8 cellular contexts compared by ENCODE assay signal in the genomic region with DNA sequence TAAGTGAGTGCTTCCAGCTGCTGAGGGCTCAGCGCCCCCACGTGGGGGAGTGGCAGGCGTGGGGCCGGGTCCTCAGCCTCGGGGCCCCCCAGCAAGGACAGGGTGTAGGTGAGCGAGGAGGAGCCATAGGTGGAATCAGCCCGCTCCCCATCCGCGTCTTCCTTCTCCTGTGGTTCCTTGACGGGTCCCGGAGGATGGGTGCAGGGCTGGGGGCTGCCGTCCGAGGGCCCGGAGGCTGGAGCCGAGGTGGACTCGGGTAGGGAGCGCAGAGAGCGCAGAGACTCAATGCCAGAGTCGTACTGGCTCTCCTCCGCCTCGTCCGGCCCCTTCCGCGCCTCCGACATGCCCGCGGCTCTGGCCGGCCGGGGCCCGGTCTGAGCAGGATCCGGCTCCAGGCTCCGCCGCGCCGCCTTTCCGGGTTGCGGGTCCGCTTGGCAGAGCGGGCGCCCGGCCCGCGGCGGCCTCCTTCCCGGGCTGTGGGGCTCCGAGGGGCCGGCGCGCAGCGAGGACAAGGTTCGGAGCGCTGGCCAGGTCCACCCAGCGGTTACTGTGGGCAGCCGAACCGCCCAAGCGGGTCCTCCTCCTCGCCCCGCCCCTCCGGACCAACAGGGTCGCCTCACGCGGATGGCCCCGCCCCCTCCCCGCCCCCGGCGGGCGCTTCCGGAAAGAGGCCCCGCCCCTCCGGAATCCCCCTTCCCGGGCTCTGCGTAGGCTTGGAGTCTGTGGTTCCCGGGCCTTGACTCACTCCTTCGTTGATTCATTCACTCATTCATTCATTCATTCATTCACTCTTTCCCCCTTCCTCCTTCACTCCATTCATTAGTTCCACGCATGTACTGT. TPM values are rescaled to one million over a fixed set of nuclear protein-coding genes. Genes with fewer than 3 reads are reported as not detected.
DNase-seq lines count a peak whose midpoint lies in the region; ATAC-seq and TF ChIP-seq lines count a peak whose summit lies in the region.

A gene with protein sequence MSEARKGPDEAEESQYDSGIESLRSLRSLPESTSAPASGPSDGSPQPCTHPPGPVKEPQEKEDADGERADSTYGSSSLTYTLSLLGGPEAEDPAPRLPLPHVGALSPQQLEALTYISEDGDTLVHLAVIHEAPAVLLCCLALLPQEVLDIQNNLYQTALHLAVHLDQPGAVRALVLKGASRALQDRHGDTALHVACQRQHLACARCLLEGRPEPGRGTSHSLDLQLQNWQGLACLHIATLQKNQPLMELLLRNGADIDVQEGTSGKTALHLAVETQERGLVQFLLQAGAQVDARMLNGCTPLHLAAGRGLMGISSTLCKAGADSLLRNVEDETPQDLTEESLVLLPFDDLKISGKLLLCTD (minus strand): TSS at position 549 of the 840 bp plus-strand sequence. CDS start 205 bp downstream, at position 344.

- peak; percentile 44 for ATAC-seq in HG02759 (IDR thresholded peaks at IDR 0.05; ENCODE audit: unreplicated experiment)

- H3K4me3 ChIP-seq in right atrium auricular region (peak within 1 kb of the TSS; percentile 58 to 82), vagina (peak within 1 kb of the TSS; percentile 77 to 88)

- TF ChIP-seq CTCF in right atrium auricular region (IDR thresholded peaks at IDR 0.05): peak in 1 of 2 donors; percentile 37
- TF ChIP-seq CTCF in vagina (IDR thresholded peaks at IDR 0.05): peak in 1 of 3 experiments; percentile 30

- H3K27me3 ChIP-seq in right atrium auricular region (peaks cover 0 to 4% of the 10 kb centered on the region in 2 donors), vagina (peaks cover 2% of the 10 kb centered on the region)

- H3K27ac ChIP-seq in right atrium auricular region (peak within 1 kb of the TSS; percentile 84 to 87), vagina (peak within 1 kb of the TSS; percentile 89)

- intact Hi-C loops in T-helper 2 cell treated with Interferon-gamma antibody and Interleukin-4, amounts not matched to agents 100 ng/mL and 5 ng/mL, for 36 hours (cut with micrococcal nuclease): loop anchor here (1.0 to 5.0 kb wide), 4 partner anchors 8 to 1018 kb away; a partner anchor contains a TSS
- intact Hi-C loops in vagina (cut with DNase I): no loop called here

- peak; percentile 87 for TF ChIP-seq POLR2A in GM10847 (IDR thresholded peaks at IDR 0.05; ENCODE audit: extremely low read depth, insufficient read length)
- TF ChIP-seq POLR2A in vagina (IDR thresholded peaks at IDR 0.05): peak in 1 of 2 donors; percentile 73

- H3K36me3 ChIP-seq in right atrium auricular region (no peaks in the 10 kb centered on the region), vagina (no peaks in the 10 kb centered on the region)

- DNase-seq in NCI-H146 treated with DMSO at 0.1 percent for 48 hours (lab: John Stamatoyannopoulos, UW; ENCODE audit: unreplicated experiment): peak; percentile 87
- DNase-seq in anterior cingulate cortex (lab: John Stamatoyannopoulos, UW): peak in 57 of 58 donors; percentile 54 to 95 (median 88)
- peak; percentile 96 for DNase-seq in right atrium auricular region (ENCODE audit: low spot score)
- DNase-seq in putamen (ENCODE audit: low spot score): peak; percentile 87
- DNase-seq in vagina (ENCODE audit: extremely low spot score in 2 of 2): no peak

- no peaks in the 10 kb centered on the region for H3K9me3 ChIP-seq in right atrium auricular region
- no peaks in the 10 kb centered on the region for H3K9me3 ChIP-seq in vagina

- H3K4me1 ChIP-seq in right atrium auricular region (peaks cover 0 to 28% of the 10 kb centered on the region in 2 donors), vagina (peaks cover 33% of the 10 kb centered on the region)

RNA-seq across cellular contexts. Expression of the gene that starts here (rescaled TPM):
- total RNA-seq in T-helper 2 cell treated with Interferon-gamma antibody and Interleukin-4, amounts not matched to agents 100 ng/mL and 5 ng/mL, for 36 hours: 14.6 and 16.9 TPM in 2 replicates
- total RNA-seq in right atrium auricular region (1 to 10 TPM; 3.8 to 8.7 TPM), vagina (17.2 TPM)

Comparison
In these comparisons a context has a peak if more than half of its experiments do, and no peak if none do; other contexts are left out.
1. DNase-seq: peak in NCI-H146 treated with DMSO at 0.1 percent for 48 hours (single experiment), anterior cingulate cortex (57 of 58), right atrium auricular region (single experiment) and putamen (single experiment); none in vagina (0 of 2).